11 cellular contexts compared by ENCODE assay signal in genomic region chr10:95333997-95334792, GRCh38. TPM values are rescaled to one million over a fixed set of nuclear protein-coding genes. Genes with fewer than 3 reads are reported as not detected.
A peak's percentile ranks its signal among the peaks of the same experiment; 100 is the strongest.
DNase-seq lines count a peak whose midpoint lies in the region; ATAC-seq and TF ChIP-seq lines count a peak whose summit lies in the region.
"Had no signal": no experiment of that assay in that cellular context is flagged by ENCODE, and none has a peak within 500 bp of the region (broad histone marks: within the 10 kb centered on the region; RNA-seq: fewer than 3 reads in every experiment).

No MANE protein-coding gene starts in this region.

- no peaks in the 10 kb centered on the region for H3K4me1 Mint-ChIP-seq in stimulated activated memory B cell treated with anti-CD40 and anti-IgM and Interleukin-4, amounts not matched to agents 10 μg/mL and 1 μg/mL and 100 μg/mL, for 72 hours
- H3K4me1 Mint-ChIP-seq in activated CD8-positive, alpha-beta T cell treated with anti-CD3 and anti-CD28 coated beads, Interleukin-2, amount 10 ng/mL, durations not matched to agents 7 days and 5 days (ENCODE audit: low read depth) = no peaks in the 10 kb centered on the region

- peaks cover 10 to 99% (median 29%) of the 10 kb centered on the region in 3 donors for H3K4me1 ChIP-seq in gastroesophageal sphincter
- no peaks in the 10 kb centered on the region for H3K4me1 ChIP-seq in prostate gland (replicated peaks)

- H3K4me3 ChIP-seq in AG10803 (ENCODE audit: low read length) (no peak overlapping the region), WI38 (ENCODE audit: low read depth, low read length) (peak overlapping the region; percentile 7; the same call in 1 of the 2 replicates), gastroesophageal sphincter (no peak overlapping the region), prostate gland (no peak overlapping the region)

- H3K36me3 Mint-ChIP-seq in stimulated activated memory B cell treated with anti-CD40 and anti-IgM and Interleukin-4, amounts not matched to agents 10 μg/mL and 1 μg/mL and 100 μg/mL, for 72 hours = no peaks in the 10 kb centered on the region
- no peaks in the 10 kb centered on the region for H3K36me3 Mint-ChIP-seq in activated CD8-positive, alpha-beta T cell treated with anti-CD3 and anti-CD28 coated beads, Interleukin-2, amount 10 ng/mL, durations not matched to agents 7 days and 5 days (ENCODE audit: low read depth)

- no peak overlapping the region for H3K27ac Mint-ChIP-seq in stimulated activated memory B cell treated with anti-CD40 and anti-IgM and Interleukin-4, amounts not matched to agents 10 μg/mL and 1 μg/mL and 100 μg/mL, for 72 hours
- H3K27ac Mint-ChIP-seq in activated CD8-positive, alpha-beta T cell treated with anti-CD3 and anti-CD28 coated beads, Interleukin-2, amount 10 ng/mL, durations not matched to agents 7 days and 5 days = no peak overlapping the region

- intact Hi-C loops in prostate gland (cut with DNase I) = no loop called here

- TF ChIP-seq CTCF in AG10803 (conservative IDR thresholded peaks at IDR 0.05; ENCODE audit: low read length) = no peak
- no peak for TF ChIP-seq CTCF in WI38 (IDR thresholded peaks at IDR 0.05; ENCODE audit: low read depth, low read length)
- no peak for TF ChIP-seq CTCF in gastroesophageal sphincter (IDR thresholded peaks at IDR 0.05)
- TF ChIP-seq CTCF in prostate gland (IDR thresholded peaks at IDR 0.05) = no peak

- POLR2A ChIA-PET in activated CD8-positive, alpha-beta T cell treated with anti-CD3 and anti-CD28 coated beads, Interleukin-2, amount 10 ng/mL, durations not matched to agents 7 days and 5 days (lab: Charles Lee) = no interaction called here

- no peaks in the 10 kb centered on the region for H3K27me3 Mint-ChIP-seq in stimulated activated memory B cell treated with anti-CD40 and anti-IgM and Interleukin-4, amounts not matched to agents 10 μg/mL and 1 μg/mL and 100 μg/mL, for 72 hours
- H3K27me3 Mint-ChIP-seq in activated CD8-positive, alpha-beta T cell treated with anti-CD3 and anti-CD28 coated beads, Interleukin-2, amount 10 ng/mL, durations not matched to agents 7 days and 5 days (ENCODE audit: low read depth) = peaks cover 3% of the 10 kb centered on the region

- H3K9me3 ChIP-seq in gastroesophageal sphincter (no peaks in the 10 kb centered on the region), prostate gland (no peaks in the 10 kb centered on the region)

- TF ChIP-seq POLR2A in gastroesophageal sphincter (IDR thresholded peaks at IDR 0.05) (no peak), prostate gland (IDR thresholded peaks at IDR 0.05) (no peak)

- no peaks in the 10 kb centered on the region for H3K9me3 Mint-ChIP-seq in stimulated activated memory B cell treated with anti-CD40 and anti-IgM and Interleukin-4, amounts not matched to agents 10 μg/mL and 1 μg/mL and 100 μg/mL, for 72 hours
- H3K9me3 Mint-ChIP-seq in activated CD8-positive, alpha-beta T cell treated with anti-CD3 and anti-CD28 coated beads, Interleukin-2, amount 10 ng/mL, durations not matched to agents 7 days and 5 days (ENCODE audit: insufficient read depth) = no peaks in the 10 kb centered on the region

- peak overlapping the region; percentile 71 to 92 (median 86) for H3K27ac ChIP-seq in gastroesophageal sphincter
- H3K27ac ChIP-seq in prostate gland = peak overlapping the region; percentile 54 to 57

- no peak overlapping the region for H3K4me3 Mint-ChIP-seq in stimulated activated memory B cell treated with anti-CD40 and anti-IgM and Interleukin-4, amounts not matched to agents 10 μg/mL and 1 μg/mL and 100 μg/mL, for 72 hours
- no peak overlapping the region for H3K4me3 Mint-ChIP-seq in activated CD8-positive, alpha-beta T cell treated with anti-CD3 and anti-CD28 coated beads, Interleukin-2, amount 10 ng/mL, durations not matched to agents 7 days and 5 days

- CTCF ChIA-PET in activated CD8-positive, alpha-beta T cell treated with anti-CD3 and anti-CD28 coated beads, Interleukin-2, amount 10 ng/mL, durations not matched to agents 7 days and 5 days (lab: Charles Lee) = interaction anchor here (1.2 kb wide), 1 partner anchor 90 kb away, joined by 3 read pairs; no protein-coding TSS in a partner anchor

- ATAC-seq in gastroesophageal sphincter (peak; percentile 83), HG02840 (IDR thresholded peaks at IDR 0.05; ENCODE audit: low FRiP score, unreplicated experiment) (no peak), HG02973 (IDR thresholded peaks at IDR 0.05; ENCODE audit: unreplicated experiment) (no peak)
- no peak for ATAC-seq in stimulated activated memory B cell treated with anti-CD40 and anti-IgM and Interleukin-4, amounts not matched to agents 10 μg/mL and 1 μg/mL and 100 μg/mL, for 72 hours
- ATAC-seq in activated CD8-positive, alpha-beta T cell treated with anti-CD3 and anti-CD28 coated beads, Interleukin-2, amount 10 ng/mL, durations not matched to agents 7 days and 5 days = no peak

- no peaks in the 10 kb centered on the region for H3K27me3 ChIP-seq in gastroesophageal sphincter
- no peaks in the 10 kb centered on the region for H3K27me3 ChIP-seq in prostate gland (replicated peaks; ENCODE audit: insufficient read depth)

- TF ChIP-seq EP300 in gastroesophageal sphincter (IDR thresholded peaks at IDR 0.05) = no peak

- 0 to 30% methylated on average over 2 to 11 of the region's 12 CpGs for WGBS in gastroesophageal sphincter (ENCODE audit: low coverage in 1 of 2), 2 donors
- 56% methylated on average over 12 of the region's 12 CpGs for WGBS in prostate gland

- H3K36me3 ChIP-seq in gastroesophageal sphincter (peaks cover 3 to 90% of the 10 kb centered on the region in 2 donors), prostate gland (no peaks in the 10 kb centered on the region)

- peak; percentile 87 for DNase-seq in AG10803 (ENCODE audit: low read depth)
- DNase-seq in prostate gland (ENCODE audit: low spot score) = peak; percentile 28
- no peak for DNase-seq in activated CD8-positive, alpha-beta T cell treated with anti-CD3 and anti-CD28 coated beads, Interleukin-2, amount 10 ng/mL, durations not matched to agents 7 days and 5 days
- DNase-seq: activated effector memory CD4-positive, alpha-beta T cell treated with Interleukin-2 at 50 U/mL for 16 hours; kidney glomerular epithelial cell; RPMI8226 had no signal

RNA-seq across cellular contexts. Expression of gene PDLIM1, which starts 43.4 kb away (rescaled TPM):
- 10 to 100 TPM; 25.4 to 74.1 (median 68.5) TPM for total RNA-seq in gastroesophageal sphincter
- 10 to 100 TPM; 63.2 to 82.0 TPM for total RNA-seq in prostate gland
- 1 to 10 TPM; 9.4 to 9.5 TPM for total RNA-seq in activated CD8-positive, alpha-beta T cell treated with anti-CD3 and anti-CD28 coated beads, Interleukin-2, amount 10 ng/mL, durations not matched to agents 7 days and 5 days
